Comparison of ENCODE assay signal across 11 cellular contexts in genomic region chr3:177109688-177110087, GRCh38.
DNase-seq lines count a peak whose midpoint lies in the region; ATAC-seq and TF ChIP-seq lines count a peak whose summit lies in the region.
"Had no signal": no experiment of that assay in that cellular context is flagged by ENCODE, and none has a peak within 500 bp of the region (broad histone marks: within the 10 kb centered on the region; RNA-seq: fewer than 3 reads in every experiment).

No MANE protein-coding gene starts in this region.

- no peak for DNase-seq in activated CD4-positive, alpha-beta T cell treated with anti-CD3 and anti-CD28 coated beads for 36 hours
- DNase-seq in activated CD4-positive, alpha-beta T cell treated with anti-CD3 and anti-CD28 coated beads, Interleukin-2, amount 50 U/mL, for 4 hours = no peak
- DNase-seq in T-helper 17 cell (no peak), osteocyte (ENCODE audit: extremely low spot score, unreplicated experiment) (no peak), HEK293T (ENCODE audit: extremely low spot score) (no peak)
- no peak for DNase-seq in stimulated activated CD4-positive, alpha-beta T cell treated with anti-CD3 and anti-CD28 coated beads, Interleukin-4, amount 100 ng/mL, for 4 hours
- DNase-seq: activated CD4-positive, alpha-beta memory T cell treated with anti-CD3 and anti-CD28 coated beads for 36 hours; IMR-90; Peyer's patch had no signal

- TF ChIP-seq CTCF in osteocyte (IDR thresholded peaks at IDR 0.05) = no peak

- no peaks in the 10 kb centered on the region for H3K27me3 Mint-ChIP-seq in activated CD4-positive, alpha-beta T cell treated with anti-CD3 and anti-CD28 coated beads for 36 hours
- no peaks in the 10 kb centered on the region for H3K27me3 Mint-ChIP-seq in T-helper 17 cell
- no peaks in the 10 kb centered on the region for H3K27me3 Mint-ChIP-seq in osteocyte (ENCODE audit: unreplicated experiment)
- H3K27me3 Mint-ChIP-seq: activated CD4-positive, alpha-beta memory T cell treated with anti-CD3 and anti-CD28 coated beads for 36 hours had no signal

- POLR2A ChIA-PET in activated CD4-positive, alpha-beta T cell treated with anti-CD3 and anti-CD28 coated beads for 36 hours (lab: Charles Lee) = no interaction called here
- POLR2A ChIA-PET in HEK293T (lab: Yijun Ruan, JAX) = no interaction called here

- H3K4me1 Mint-ChIP-seq in activated CD4-positive, alpha-beta T cell treated with anti-CD3 and anti-CD28 coated beads for 36 hours = peaks cover 77% of the 10 kb centered on the region
- peaks cover 47% of the 10 kb centered on the region for H3K4me1 Mint-ChIP-seq in T-helper 17 cell
- H3K4me1 Mint-ChIP-seq in osteocyte (ENCODE audit: unreplicated experiment) = peaks cover 71% of the 10 kb centered on the region

- H3K9me3 ChIP-seq in T-helper 17 cell (ENCODE audit: control insufficient read depth, low read length, poor library complexity, severe bottlenecking) = no peaks in the 10 kb centered on the region
- H3K9me3 ChIP-seq: Peyer's patch had no signal

- H3K27ac Mint-ChIP-seq in activated CD4-positive, alpha-beta T cell treated with anti-CD3 and anti-CD28 coated beads for 36 hours = peak overlapping the region; percentile 64
- peak overlapping the region; percentile 85 for H3K27ac Mint-ChIP-seq in T-helper 17 cell
- peak overlapping the region; percentile 58 for H3K27ac Mint-ChIP-seq in osteocyte (ENCODE audit: unreplicated experiment)
- H3K27ac Mint-ChIP-seq: activated CD4-positive, alpha-beta memory T cell treated with anti-CD3 and anti-CD28 coated beads for 36 hours had no signal

- intact Hi-C loops in activated CD4-positive, alpha-beta T cell treated with anti-CD3 and anti-CD28 coated beads for 36 hours (cut with DNase I, micrococcal nuclease) = loop anchor here in 1 of 2 experiments (5.0 kb wide), 1 partner anchor 47 kb away; no protein-coding TSS in a partner anchor

- CTCF ChIA-PET in activated CD4-positive, alpha-beta T cell treated with anti-CD3 and anti-CD28 coated beads for 36 hours (lab: Charles Lee) = no interaction called here
- CTCF ChIA-PET in HEK293T (lab: Yijun Ruan, JAX) = no interaction called here

- peaks cover 10% of the 10 kb centered on the region for H3K36me3 Mint-ChIP-seq in activated CD4-positive, alpha-beta T cell treated with anti-CD3 and anti-CD28 coated beads for 36 hours (ENCODE audit: low read depth)
- no peaks in the 10 kb centered on the region for H3K36me3 Mint-ChIP-seq in T-helper 17 cell (ENCODE audit: low read depth)
- peaks cover 8% of the 10 kb centered on the region for H3K36me3 Mint-ChIP-seq in osteocyte (ENCODE audit: unreplicated experiment)

- no peaks in the 10 kb centered on the region for H3K9me3 Mint-ChIP-seq in activated CD4-positive, alpha-beta T cell treated with anti-CD3 and anti-CD28 coated beads for 36 hours (ENCODE audit: low read depth)
- H3K9me3 Mint-ChIP-seq in osteocyte (ENCODE audit: unreplicated experiment) = no peaks in the 10 kb centered on the region
- H3K9me3 Mint-ChIP-seq: activated CD4-positive, alpha-beta memory T cell treated with anti-CD3 and anti-CD28 coated beads for 36 hours had no signal

- ATAC-seq in activated CD4-positive, alpha-beta T cell treated with anti-CD3 and anti-CD28 coated beads for 36 hours = peak; percentile 71
- peak; percentile 40 for ATAC-seq in HG02884 (IDR thresholded peaks at IDR 0.05; ENCODE audit: unreplicated experiment)
- peak; percentile 84 for ATAC-seq in T-helper 17 cell
- ATAC-seq in GM19324 (IDR thresholded peaks at IDR 0.05; ENCODE audit: low FRiP score, unreplicated experiment) = no peak

- peak overlapping the region; percentile 7 for H3K4me3 Mint-ChIP-seq in activated CD4-positive, alpha-beta T cell treated with anti-CD3 and anti-CD28 coated beads for 36 hours
- H3K4me3 Mint-ChIP-seq in T-helper 17 cell (peak overlapping the region; percentile 69), osteocyte (ENCODE audit: unreplicated experiment) (no peak overlapping the region)
- H3K4me3 Mint-ChIP-seq: activated CD4-positive, alpha-beta memory T cell treated with anti-CD3 and anti-CD28 coated beads for 36 hours had no signal

TF ChIP-seq in HEK293T, 16 proteins besides CTCF, POLR2A, EP300 and RAD21:
- TF ChIP-seq HDGF (IDR thresholded peaks at IDR 0.05; ENCODE audit: borderline replicate concordance) (no peak), PKNOX1 (IDR thresholded peaks at IDR 0.05) (no peak)
